Comparison of ENCODE assay signal across 18 cellular contexts in genomic region chr11:134362192-134362901, GRCh38. TPM values are rescaled to one million over a fixed set of nuclear protein-coding genes. Genes with fewer than 3 reads are reported as not detected.
"Had no signal": no experiment of that assay in that cellular context is flagged by ENCODE, and none has a peak within 500 bp of the region (broad histone marks: within the 10 kb centered on the region; RNA-seq: fewer than 3 reads in every experiment).

No MANE protein-coding gene starts in this region.

- H3K4me3 Mint-ChIP-seq: activated B cell treated with CpG ODN at 0.5 μM for 24 hours; activated CD8-positive, alpha-beta T cell treated with anti-CD3 and anti-CD28 coated beads for 36 hours; activated T-cell treated with anti-CD3 and anti-CD28 coated beads, Interleukin-2, amount 50 U/mL, for 24 hours; stimulated activated naive B cell treated with anti-CD40 and anti-IgM and Interleukin-4, amounts not matched to agents 10 μg/mL and 1 μg/mL and 100 μg/mL, for 72 hours had no signal

- H3K9me3 ChIP-seq: tibial artery had no signal

- H3K27ac Mint-ChIP-seq: activated B cell treated with CpG ODN at 0.5 μM for 24 hours; activated CD8-positive, alpha-beta T cell treated with anti-CD3 and anti-CD28 coated beads for 36 hours; activated T-cell treated with anti-CD3 and anti-CD28 coated beads, Interleukin-2, amount 50 U/mL, for 24 hours; activated T-helper 2 cell treated with anti-CD3 and anti-CD28 coated beads, Interferon-gamma antibody, Interleukin-2, Interleukin-4, amounts not matched to agents 10 μg/mL and 5 μg/mL and 100 μg/mL, durations not matched to agents 14 hours and 24 hours and 36 hours; stimulated activated naive B cell treated with anti-CD40 and anti-IgM and Interleukin-4, amounts not matched to agents 10 μg/mL and 1 μg/mL and 100 μg/mL, for 72 hours had no signal

- H3K4me3 ChIP-seq: cardiac muscle cell, tibial artery had no signal

- DNase-seq: activated B cell treated with CpG ODN at 0.5 μM for 24 hours; activated CD4-positive, alpha-beta T cell treated with anti-CD3 and anti-CD28 coated beads for 48 hours; activated CD8-positive, alpha-beta T cell treated with anti-CD3 and anti-CD28 coated beads for 36 hours; activated naive CD4-positive, alpha-beta T cell treated with Interleukin-2 at 50 U/mL for 16 hours; activated T-cell treated with anti-CD3 and anti-CD28 coated beads, Interleukin-2, amount 50 U/mL, for 24 hours; effector memory CD8-positive, alpha-beta T cell; foreskin keratinocyte; kidney glomerular epithelial cell; left ventricle myocardium superior; mesenchymal stem cell; naive thymus-derived CD8-positive, alpha-beta T cell; stimulated activated naive B cell treated with anti-CD40 and anti-IgM and Interleukin-4, amounts not matched to agents 10 μg/mL and 1 μg/mL and 100 μg/mL, for 72 hours; SW 1271 had no signal

- ATAC-seq: activated CD8-positive, alpha-beta T cell treated with anti-CD3 and anti-CD28 coated beads for 36 hours; effector memory CD8-positive, alpha-beta T cell; foreskin keratinocyte; left ventricle myocardium superior; naive thymus-derived CD8-positive, alpha-beta T cell; stimulated activated naive B cell treated with anti-CD40 and anti-IgM and Interleukin-4, amounts not matched to agents 10 μg/mL and 1 μg/mL and 100 μg/mL, for 72 hours had no signal

- H3K4me1 Mint-ChIP-seq: activated B cell treated with CpG ODN at 0.5 μM for 24 hours had no signal

- H3K4me1 ChIP-seq: foreskin keratinocyte, tibial artery had no signal

- H3K36me3 ChIP-seq: cardiac muscle cell, tibial artery had no signal

- H3K27ac ChIP-seq: cardiac muscle cell, epithelial cell of prostate, foreskin keratinocyte, tibial artery had no signal

- H3K9me3 Mint-ChIP-seq: activated B cell treated with CpG ODN at 0.5 μM for 24 hours; activated CD8-positive, alpha-beta T cell treated with anti-CD3 and anti-CD28 coated beads for 36 hours; activated T-cell treated with anti-CD3 and anti-CD28 coated beads, Interleukin-2, amount 50 U/mL, for 24 hours; activated T-helper 2 cell treated with anti-CD3 and anti-CD28 coated beads, Interferon-gamma antibody, Interleukin-2, Interleukin-4, amounts not matched to agents 10 μg/mL and 5 μg/mL and 100 μg/mL, durations not matched to agents 14 hours and 24 hours and 36 hours; effector memory CD8-positive, alpha-beta T cell; naive thymus-derived CD8-positive, alpha-beta T cell; stimulated activated naive B cell treated with anti-CD40 and anti-IgM and Interleukin-4, amounts not matched to agents 10 μg/mL and 1 μg/mL and 100 μg/mL, for 72 hours had no signal

- H3K27me3 ChIP-seq: cardiac muscle cell, foreskin keratinocyte had no signal

RNA-seq across cellular contexts. Expression of gene B3GAT1, which starts 49.7 kb away (rescaled TPM):
- total RNA-seq: activated B cell treated with CpG ODN at 0.5 μM for 24 hours, dermis microvascular lymphatic vessel endothelial cell had no signal
- polyA plus RNA-seq: cardiac muscle cell; naive thymus-derived CD8-positive, alpha-beta T cell had no signal
